In the genomic region with DNA sequence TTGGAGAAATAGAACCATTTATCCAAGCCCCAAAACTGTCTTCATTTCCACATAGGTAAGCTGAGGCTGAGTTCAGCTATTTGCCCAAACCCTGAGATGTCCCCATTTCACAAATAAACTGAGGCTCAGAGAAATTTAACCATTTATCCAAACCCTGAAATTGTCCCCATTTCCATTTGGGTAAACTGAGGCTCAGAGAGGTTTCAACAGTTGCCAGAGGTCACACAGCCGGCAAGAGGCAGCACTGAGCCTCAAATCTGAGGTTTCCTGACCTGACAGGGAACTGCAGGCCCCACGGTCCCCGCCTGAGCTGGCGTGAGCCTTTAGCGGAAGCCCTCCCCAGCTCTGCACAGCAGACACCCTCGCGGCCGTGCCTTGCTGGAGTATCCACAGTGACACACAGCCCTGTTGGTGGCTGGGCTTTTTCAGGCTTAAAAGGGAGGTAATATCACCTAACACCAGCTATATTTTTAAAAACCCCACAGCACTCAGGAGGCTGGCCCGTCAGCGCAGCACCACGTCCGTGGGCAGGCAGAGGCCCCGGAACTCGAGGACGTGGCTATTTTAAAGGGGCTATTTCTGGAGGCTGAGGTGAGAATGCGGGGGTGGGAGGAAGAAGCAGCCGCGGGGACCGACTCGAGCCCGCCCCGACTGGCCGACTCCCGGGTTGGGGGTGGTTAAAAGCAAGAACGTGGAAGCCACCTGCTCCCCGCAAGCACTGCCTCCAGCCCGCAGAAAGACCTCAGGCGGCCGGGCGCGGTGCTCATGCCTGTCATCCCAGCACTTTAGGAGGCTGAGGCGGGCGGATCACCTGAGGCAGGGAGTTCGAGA, we compare ENCODE assay signal across 8 cellular contexts. TPM values are rescaled to one million over a fixed set of nuclear protein-coding genes. Genes with fewer than 3 reads are reported as not detected.
DNase-seq lines count a peak whose midpoint lies in the region; ATAC-seq and TF ChIP-seq lines count a peak whose summit lies in the region.

No MANE protein-coding gene starts in this region.

- peak; percentile 65; the same call in 1 of the 2 replicates for ATAC-seq in Panc1

- BruUV-seq in Panc1 (replicated peaks; lab: Mats Ljungman, UMichigan): no TSS peak

- in situ Hi-C loops in Panc1 (cut with HindIII; ENCODE audit: low pct_unique_long_range_greater_than_20kb, low sequenced_read_pairs): no loop called here

- H3K27ac ChIP-seq in Panc1 (ENCODE audit: low read length): no peak overlapping the region

- H3K4me3 ChIP-seq in H7 (ENCODE audit: insufficient read depth, low read depth, low read length): no peak overlapping the region
- no peak overlapping the region for H3K4me3 ChIP-seq in Panc1 (ENCODE audit: low read depth in 2 of 2, low read length in 2 of 2)

- no peaks in the 10 kb centered on the region for H3K27me3 ChIP-seq in H7 (ENCODE audit: control insufficient read depth, insufficient read depth, low read length)
- H3K27me3 ChIP-seq in Panc1 (ENCODE audit: control insufficient read depth, insufficient read depth, low read length): no peaks in the 10 kb centered on the region

- intact Hi-C loops in Panc1 (cut with micrococcal nuclease; ENCODE audit: unreplicated experiment): no loop called here

- no peaks in the 10 kb centered on the region for H3K9me3 ChIP-seq in Panc1 (ENCODE audit: control insufficient read depth, insufficient read depth, low read depth, low read length)

- H3K4me1 ChIP-seq in Panc1 (ENCODE audit: control insufficient read depth, insufficient read depth, low read length): no peaks in the 10 kb centered on the region

- POLR2A ChIA-PET in Panc1 (lab: Charles Lee): no interaction called here

- H3K36me3 ChIP-seq in H7 (replicated peaks; ENCODE audit: control insufficient read depth, insufficient read depth, low read length) (peaks cover 5% of the 10 kb centered on the region), Panc1 (ENCODE audit: control insufficient read depth, insufficient read depth, low read length) (no peaks in the 10 kb centered on the region)

- TF ChIP-seq CTCF in GM12873 (IDR thresholded peaks at IDR 0.05; ENCODE audit: insufficient read depth, low read depth, low read length, missing control alignments) (peak; percentile 56), Panc1 (IDR thresholded peaks at IDR 0.05) (no peak)

- DNase-seq in H7 (peak; percentile 84), Panc1 (ENCODE audit: low read depth, low spot score) (no peak), iPS-NIHi11 (ENCODE audit: low spot score) (peak; percentile 49), AG08396 (ENCODE audit: low spot score) (no peak), HT-29 (ENCODE audit: low spot score) (no peak), NCI-H187 treated with DMSO at 0.1 percent for 48 hours (lab: John Stamatoyannopoulos, UW) (no peak)
- no peak for DNase-seq in activated effector memory CD4-positive, alpha-beta T cell treated with anti-CD3 and anti-CD28 coated beads, Interleukin-2, amount 50 U/mL, for 16 hours

- CTCF ChIA-PET in Panc1 (lab: Charles Lee): interaction anchor here (0.5 kb wide), 2 partner anchors 12 to 643 kb away, joined by 4 to 5 read pairs; no protein-coding TSS in a partner anchor

RNA-seq across cellular contexts. Expression of a gene that starts 18.5 kb away (rescaled TPM):
- 130 and 156 TPM in 2 replicates for total RNA-seq in H7 (2014; rRNA removed; shearing (Covaris generic))
- total RNA-seq in Panc1 (2021; ENCODE audit: unreplicated experiment): 85.4 TPM
- polyA plus RNA-seq in Panc1 (2012; ENCODE audit: insufficient read length): 65.9 TPM
- 0.03 and 0.08 TPM in 2 replicates for total RNA-seq in HT-29 (2014; rRNA removed; shearing (Covaris generic))

Comparison
In these comparisons a context has a peak if more than half of its experiments do, and no peak if none do; other contexts are left out.
1. DNase-seq: peak in H7 (single experiment) and iPS-NIHi11 (single experiment); none in Panc1 (single experiment), AG08396 (single experiment), HT-29 (single experiment), activated effector memory CD4-positive, alpha-beta T cell treated with anti-CD3 and anti-CD28 coated beads, Interleukin-2, amount 50 U/mL, for 16 hours (single experiment) and NCI-H187 treated with DMSO at 0.1 percent for 48 hours (single experiment).
2. RNA of a gene that starts 18.5 kb away (total RNA-seq): 130 to 156 TPM in H7 and 85.4 TPM in Panc1 (single experiment); 0.03 to 0.08 TPM in HT-29; every median in the first group is over 10 times any median in the second.